ENCODE assay signal across 2 cellular contexts in the genomic region with DNA sequence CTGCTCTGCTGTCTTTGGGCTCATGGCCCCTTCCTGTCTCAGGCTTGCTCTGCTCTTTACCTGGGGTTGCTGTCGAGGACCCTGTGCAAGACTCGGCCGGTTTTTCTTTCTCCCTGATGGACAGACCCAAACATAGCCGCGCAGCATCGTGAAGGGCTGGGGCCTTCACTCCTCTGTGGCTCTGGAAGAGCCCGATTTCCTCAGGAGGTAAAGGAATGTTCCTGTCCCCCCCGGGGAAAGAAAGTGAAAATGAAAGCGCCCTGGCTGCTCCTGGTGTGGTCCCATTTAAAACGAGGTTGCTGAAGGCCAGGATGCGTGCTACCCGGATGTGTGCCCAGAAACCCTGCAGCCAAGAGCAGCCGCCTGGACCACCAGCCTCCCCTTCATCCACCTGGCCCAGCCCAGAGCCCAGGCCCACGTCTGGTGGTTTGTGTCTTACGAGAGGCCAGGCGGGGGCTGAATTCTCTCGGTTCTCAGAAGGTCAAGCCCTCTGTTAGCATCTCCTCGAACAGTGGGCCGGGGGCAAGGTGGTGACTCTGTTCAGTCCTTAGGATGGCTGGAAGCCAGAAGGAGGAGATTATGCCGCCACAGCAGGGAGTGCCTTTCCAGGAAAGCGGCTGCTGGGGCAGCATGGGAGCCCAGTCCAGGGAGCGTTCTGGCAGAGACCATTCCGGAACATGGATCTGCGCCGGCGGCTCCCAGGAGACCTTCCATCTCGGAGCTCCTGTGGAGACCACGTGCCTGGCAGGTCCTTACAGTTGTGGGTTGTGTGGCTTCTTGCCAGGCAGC.
TF ChIP-seq lines count a peak whose summit lies in the region.

No MANE protein-coding gene starts in this region.

TF ChIP-seq in endothelial cell of umbilical vein, 7 proteins besides CTCF, POLR2A, EP300 and RAD21:
- TF ChIP-seq, protein P1, sequence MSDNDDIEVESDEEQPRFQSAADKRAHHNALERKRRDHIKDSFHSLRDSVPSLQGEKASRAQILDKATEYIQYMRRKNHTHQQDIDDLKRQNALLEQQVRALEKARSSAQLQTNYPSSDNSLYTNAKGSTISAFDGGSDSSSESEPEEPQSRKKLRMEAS (IDR thresholded peaks at IDR 0.05; ENCODE audit: insufficient read depth, insufficient read length) = no peak
- TF ChIP-seq JUN (IDR thresholded peaks at IDR 0.05; ENCODE audit: borderline replicate concordance, insufficient read depth, insufficient read length, low read depth) (no peak), EZH2 (IDR thresholded peaks at IDR 0.05; ENCODE audit: borderline replicate concordance, low read depth, low read length, severe bottlenecking) (no peak), MYC (IDR thresholded peaks at IDR 0.05; ENCODE audit: low read depth, low read length) (no peak), FOS (IDR thresholded peaks at IDR 0.05; ENCODE audit: borderline replicate concordance, insufficient read depth, low read length) (no peak), POLR2AphosphoS5 (IDR thresholded peaks at IDR 0.05; ENCODE audit: insufficient read depth, low read depth, low read length) (no peak), GATA2 (IDR thresholded peaks at IDR 0.05; ENCODE audit: insufficient read depth, insufficient read length, low read depth, low read length) (no peak)

TF ChIP-seq in HEK293T, 16 proteins besides CTCF, POLR2A, EP300 and RAD21 (continued from another document):
- no peak for TF ChIP-seq HDGF (IDR thresholded peaks at IDR 0.05; ENCODE audit: borderline replicate concordance)
- no peak for TF ChIP-seq FOXK2 (IDR thresholded peaks at IDR 0.05)
- no peak for TF ChIP-seq CTBP1 (IDR thresholded peaks at IDR 0.05; ENCODE audit: borderline replicate concordance)
- TF ChIP-seq L3MBTL2 (conservative IDR thresholded peaks at IDR 0.05) = no peak
- TF ChIP-seq NFRKB (IDR thresholded peaks at IDR 0.05) = no peak
- no peak for TF ChIP-seq ZNF384 (IDR thresholded peaks at IDR 0.05)
- TF ChIP-seq ARNT (IDR thresholded peaks at IDR 0.05) = no peak
- TF ChIP-seq, protein P2, sequence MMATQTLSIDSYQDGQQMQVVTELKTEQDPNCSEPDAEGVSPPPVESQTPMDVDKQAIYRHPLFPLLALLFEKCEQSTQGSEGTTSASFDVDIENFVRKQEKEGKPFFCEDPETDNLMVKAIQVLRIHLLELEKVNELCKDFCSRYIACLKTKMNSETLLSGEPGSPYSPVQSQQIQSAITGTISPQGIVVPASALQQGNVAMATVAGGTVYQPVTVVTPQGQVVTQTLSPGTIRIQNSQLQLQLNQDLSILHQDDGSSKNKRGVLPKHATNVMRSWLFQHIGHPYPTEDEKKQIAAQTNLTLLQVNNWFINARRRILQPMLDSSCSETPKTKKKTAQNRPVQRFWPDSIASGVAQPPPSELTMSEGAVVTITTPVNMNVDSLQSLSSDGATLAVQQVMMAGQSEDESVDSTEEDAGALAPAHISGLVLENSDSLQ (IDR thresholded peaks at IDR 0.05) = no peak
- no peak for TF ChIP-seq SP1 (IDR thresholded peaks at IDR 0.05)
- no peak for TF ChIP-seq SUZ12 (IDR thresholded peaks at IDR 0.05)
- no peak for TF ChIP-seq LEF1 (IDR thresholded peaks at IDR 0.05; ENCODE audit: borderline replicate concordance)
- TF ChIP-seq TARDBP (IDR thresholded peaks at IDR 0.05) = no peak
- TF ChIP-seq ELF4 (IDR thresholded peaks at IDR 0.05) = no peak
- no peak for TF ChIP-seq FOXM1 (IDR thresholded peaks at IDR 0.05; ENCODE audit: borderline replicate concordance)
